Comparison of ENCODE assay signal across 9 cellular contexts in genomic region chr6:4591218-4591617, GRCh38.
"Had no signal": no experiment of that assay in that cellular context is flagged by ENCODE, and none has a peak within 500 bp of the region (broad histone marks: within the 10 kb centered on the region; RNA-seq: fewer than 3 reads in every experiment).

No MANE protein-coding gene starts in this region.

- H3K4me3 ChIP-seq: GM23248, GM23338, HAP-1 had no signal

- ATAC-seq: GM23338, HCT116 had no signal

- H3K4me3 Mint-ChIP-seq: GM23338, H9, HFFc6 had no signal

- H3K4me1 Mint-ChIP-seq: GM23338 had no signal

- H3K4me1 ChIP-seq: HAP-1 had no signal

- H3K27ac ChIP-seq: GM23248 had no signal

- H3K9me3 Mint-ChIP-seq: GM23338, H9, HFFc6 had no signal

- H3K36me3 ChIP-seq: HAP-1 had no signal

- DNase-seq: GM23248, GOT3, H7, H9, HCEC 1CT, HFFc6 had no signal

- H3K9me3 ChIP-seq: HAP-1 had no signal

- H3K27ac Mint-ChIP-seq: GM23338, H9, HFFc6 had no signal
